21 cellular contexts compared by ENCODE assay signal in the genomic region with DNA sequence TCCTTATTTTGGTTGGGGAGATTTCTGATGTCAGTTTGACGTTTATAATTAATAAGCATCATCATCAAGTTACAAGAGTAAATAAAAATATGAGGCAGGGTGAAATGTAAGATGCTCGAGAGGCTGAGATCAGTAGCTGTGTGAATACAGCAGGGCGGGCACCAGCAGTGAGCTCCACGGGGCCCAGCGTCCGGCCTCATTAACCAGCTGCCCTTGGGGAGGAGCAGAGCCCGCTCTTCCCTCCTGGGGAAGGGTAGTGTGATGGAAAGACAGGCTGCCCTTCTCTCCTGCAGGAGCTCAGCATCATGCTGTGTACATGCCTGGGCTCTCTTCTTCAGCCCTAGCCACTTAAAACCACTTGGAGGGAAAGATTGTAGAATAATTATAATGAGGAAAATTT.
"Had no signal": no experiment of that assay in that cellular context is flagged by ENCODE, and none has a peak within 500 bp of the region (broad histone marks: within the 10 kb centered on the region; RNA-seq: fewer than 3 reads in every experiment).

No MANE protein-coding gene starts in this region.

- H3K27ac ChIP-seq: brain microvascular endothelial cell, lower lobe of right lung, stomach, suprapubic skin, transverse colon had no signal

- ATAC-seq: activated CD8-positive, alpha-beta T cell treated with anti-CD3 and anti-CD28 coated beads, Interleukin-2, amount 10 ng/mL, durations not matched to agents 7 days and 5 days; left lobe of liver; lower lobe of right lung; sciatic nerve; stimulated activated memory B cell treated with anti-CD40 and anti-IgM and Interleukin-4, amounts not matched to agents 10 μg/mL and 1 μg/mL and 100 μg/mL, for 72 hours had no signal

- H3K4me3 ChIP-seq: lower lobe of right lung, stomach, suprapubic skin, transverse colon had no signal

- DNase-seq: activated CD4-positive, alpha-beta T cell treated with anti-CD3 and anti-CD28 coated beads for 1 hour; activated CD4-positive, alpha-beta T cell treated with anti-CD3 and anti-CD28 coated beads, Interleukin-2, amount 50 U/mL, for 1 hour; activated CD8-positive, alpha-beta T cell treated with anti-CD3 and anti-CD28 coated beads, Interleukin-2, amount 10 ng/mL, durations not matched to agents 7 days and 5 days; activated gamma-delta T cell treated with Interleukin-2 at 50 U/mL for 16 hours; anterior cingulate cortex; brain microvascular endothelial cell; caudate nucleus; effector CD8-positive, alpha-beta T cell; erythroblast; foreskin fibroblast; kidney; lower lobe of right lung; naive B cell; occipital lobe; small intestine; stomach; transverse colon had no signal

- H3K9me3 ChIP-seq: lower lobe of right lung, stomach, suprapubic skin, transverse colon had no signal

- H3K27me3 ChIP-seq: transverse colon had no signal

- H3K36me3 ChIP-seq: brain microvascular endothelial cell, lower lobe of right lung, suprapubic skin, transverse colon had no signal
